In genomic region chr18:48166336-48166875, GRCh38 we compare ENCODE assay signal across 29 cellular contexts.
DNase-seq lines count a peak whose midpoint lies in the region; ATAC-seq and TF ChIP-seq lines count a peak whose summit lies in the region.
"Had no signal": no experiment of that assay in that cellular context is flagged by ENCODE, and none has a peak within 500 bp of the region (broad histone marks: within the 10 kb centered on the region; RNA-seq: fewer than 3 reads in every experiment).

No MANE protein-coding gene starts in this region.

- no peaks in the 10 kb centered on the region for H3F3A ChIP-seq in SK-N-SH (replicated peaks; ENCODE audit: insufficient read depth)

- H4K20me1 ChIP-seq in SK-N-SH (ENCODE audit: insufficient read depth) = no peaks in the 10 kb centered on the region

- H3K9me3 Mint-ChIP-seq in MCF 10A (ENCODE audit: unreplicated experiment) = no peaks in the 10 kb centered on the region
- H3K9me3 Mint-ChIP-seq: activated CD8-positive, alpha-beta T cell treated with anti-CD3 and anti-CD28 coated beads for 36 hours; activated naive CD4-positive, alpha-beta T cell treated with anti-CD3 and anti-CD28 coated beads, Interleukin-2, amount 10 ng/mL, durations not matched to agents 7 days and 5 days; brain; CD14-positive monocyte; mesothelial cell of epicardium; nephron had no signal

- no peak overlapping the region for H3K27ac Mint-ChIP-seq in MCF 10A (ENCODE audit: low read depth, unreplicated experiment)
- H3K27ac Mint-ChIP-seq: activated CD8-positive, alpha-beta T cell treated with anti-CD3 and anti-CD28 coated beads for 36 hours had no signal

- no peak overlapping the region for H3K4me2 ChIP-seq in SK-N-SH
- H3K4me2 ChIP-seq: smooth muscle cell had no signal

- H3K27me3 ChIP-seq in breast epithelium (no peaks in the 10 kb centered on the region), duodenal mucosa (ENCODE audit: control insufficient read depth in 1 of 2, insufficient read depth in 2 of 2, low read length in 2 of 2) (no peaks in the 10 kb centered on the region), muscle layer of colon (ENCODE audit: control insufficient read depth in 1 of 2, insufficient read depth in 2 of 2, low read length in 2 of 2) (no peaks in the 10 kb centered on the region), upper lobe of left lung (no peaks in the 10 kb centered on the region), SK-N-SH (ENCODE audit: insufficient read depth) (peaks cover 10% of the 10 kb centered on the region)

- no peak overlapping the region for H3K4me3 ChIP-seq in breast epithelium
- H3K4me3 ChIP-seq in duodenal mucosa (ENCODE audit: low read depth in 1 of 2, low read length in 2 of 2) = no peak overlapping the region
- no peak overlapping the region for H3K4me3 ChIP-seq in muscle layer of colon (ENCODE audit: low read depth in 1 of 2, low read length in 2 of 2)
- H3K4me3 ChIP-seq in upper lobe of left lung = no peak overlapping the region
- no peak overlapping the region for H3K4me3 ChIP-seq in SK-N-SH (ENCODE audit: low read depth in 2 of 2, low read length in 1 of 2)
- H3K4me3 ChIP-seq: left lung, smooth muscle cell, thoracic aorta had no signal

- peaks cover 3 to 15% of the 10 kb centered on the region in 2 donors for H3K4me1 ChIP-seq in breast epithelium
- peaks cover 55 to 59% of the 10 kb centered on the region in 2 donors for H3K4me1 ChIP-seq in duodenal mucosa (ENCODE audit: control insufficient read depth in 1 of 2, insufficient read depth in 2 of 2, low read length in 2 of 2)
- peaks cover 7% of the 10 kb centered on the region for H3K4me1 ChIP-seq in muscle layer of colon (ENCODE audit: insufficient read depth, low read length)
- peaks cover 34 to 45% (median 36%) of the 10 kb centered on the region in 4 donors for H3K4me1 ChIP-seq in upper lobe of left lung
- peaks cover 0 to 66% of the 10 kb centered on the region in 2 experiments; a peak in 2 of 4 replicates for H3K4me1 ChIP-seq in SK-N-SH (ENCODE audit: control insufficient read depth in 1 of 2, insufficient read depth in 2 of 2, low read depth in 1 of 2, low read length in 1 of 2)
- H3K4me1 ChIP-seq: Caco-2 had no signal

- no peak for TF ChIP-seq CTCF in breast epithelium (IDR thresholded peaks at IDR 0.05)
- TF ChIP-seq CTCF in MCF 10A (IDR thresholded peaks at IDR 0.05; ENCODE audit: unreplicated experiment) = no peak
- no peak for TF ChIP-seq CTCF in upper lobe of left lung (IDR thresholded peaks at IDR 0.05)
- TF ChIP-seq CTCF in SK-N-SH (IDR thresholded peaks at IDR 0.05) = no peak

- H3K27ac ChIP-seq in breast epithelium (peak overlapping the region; percentile 25 to 53), duodenal mucosa (ENCODE audit: low read depth, low read length) (peak overlapping the region; percentile 64), muscle layer of colon (ENCODE audit: low read depth, low read length) (peak overlapping the region; percentile 33), upper lobe of left lung (peak overlapping the region; percentile 30 to 75 (median 56)), SK-N-SH (ENCODE audit: low read depth in 2 of 2, low read length in 1 of 2) (no peak overlapping the region; a peak in 1 of 4 replicates)
- H3K27ac ChIP-seq: 22Rv1, thoracic aorta had no signal

- H3K4me1 Mint-ChIP-seq in MCF 10A (ENCODE audit: insufficient read depth, unreplicated experiment) = no peaks in the 10 kb centered on the region

- TF ChIP-seq EP300 in upper lobe of left lung (IDR thresholded peaks at IDR 0.05) = no peak
- TF ChIP-seq EP300 in SK-N-SH (IDR thresholded peaks at IDR 0.05; ENCODE audit: borderline replicate concordance in 1 of 2, low read depth in 1 of 2, low read length in 1 of 2) = no peak

- H3K9me3 ChIP-seq in breast epithelium = no peaks in the 10 kb centered on the region
- no peaks in the 10 kb centered on the region for H3K9me3 ChIP-seq in duodenal mucosa (ENCODE audit: control insufficient read depth in 1 of 2, low read length in 2 of 2)
- H3K9me3 ChIP-seq in muscle layer of colon (ENCODE audit: low read length) = no peaks in the 10 kb centered on the region
- no peaks in the 10 kb centered on the region for H3K9me3 ChIP-seq in upper lobe of left lung
- H3K9me3 ChIP-seq in SK-N-SH = no peaks in the 10 kb centered on the region
- H3K9me3 ChIP-seq: Caco-2, left lung, thoracic aorta had no signal

- ATAC-seq in upper lobe of left lung (ENCODE audit: low FRiP score in 2 of 2) = no peak
- ATAC-seq: activated CD8-positive, alpha-beta T cell treated with anti-CD3 and anti-CD28 coated beads for 36 hours; Panc1; stimulated activated naive CD8-positive, alpha-beta T cell treated with anti-CD3 and anti-CD28 coated beads, Interleukin-15, Interleukin-2, amounts not matched to agents 100 U/mL and 50 U/mL, for 24 hours had no signal

- no peak overlapping the region for H3K4me3 Mint-ChIP-seq in MCF 10A (ENCODE audit: unreplicated experiment)
- H3K4me3 Mint-ChIP-seq: activated CD8-positive, alpha-beta T cell treated with anti-CD3 and anti-CD28 coated beads for 36 hours; activated naive CD4-positive, alpha-beta T cell treated with anti-CD3 and anti-CD28 coated beads, Interleukin-2, amount 10 ng/mL, durations not matched to agents 7 days and 5 days; mesothelial cell of epicardium had no signal

- intact Hi-C loops in breast epithelium (cut with DNase I; ENCODE audit: low total_unique reads) (no loop called here), MCF 10A (cut with micrococcal nuclease) (no loop called here)

- TF ChIP-seq RAD21 in SK-N-SH (IDR thresholded peaks at IDR 0.05; ENCODE audit: low read length) = no peak

- POLR2A ChIA-PET in MCF 10A (lab: Yijun Ruan, JAX) = no interaction called here
- POLR2A ChIA-PET in SK-N-SH (lab: Yijun Ruan, JAX) = interaction anchor here (0.6 kb wide), 1 partner anchor 463 kb away, joined by 3 read pairs; no protein-coding TSS in a partner anchor

- H3K9ac ChIP-seq in duodenal mucosa (ENCODE audit: low read depth in 1 of 2, low read length in 2 of 2) = peak overlapping the region; percentile 12 to 46
- H3K9ac ChIP-seq in muscle layer of colon (ENCODE audit: low read length) = no peak overlapping the region
- H3K9ac ChIP-seq in SK-N-SH = no peak overlapping the region

- no peak overlapping the region for H2AFZ ChIP-seq in SK-N-SH (ENCODE audit: low read depth)

- DNase-seq in breast epithelium (ENCODE audit: low spot score in 2 of 2) (no peak), MCF 10A (ENCODE audit: unreplicated experiment) (no peak), upper lobe of left lung (no peak), globus pallidus (ENCODE audit: low spot score) (no peak), SK-N-SH (no peak), RKO (ENCODE audit: low spot score) (no peak)
- DNase-seq: activated CD8-positive, alpha-beta memory T cell treated with anti-CD3 and anti-CD28 coated beads, Interleukin-2, amount 50 U/mL, for 48 hours; amniotic stem cell; Caco-2; DMS53; NCI-H1436; NCI-H2107; NCI-H748 treated with DMSO at 0.1 percent for 48 hours; stimulated activated CD4-positive, alpha-beta T cell treated with anti-CD3 and anti-CD28 coated beads, Interleukin-2, amount 100 ng/mL, for 24 hours; stimulated activated naive CD8-positive, alpha-beta T cell treated with anti-CD3 and anti-CD28 coated beads, Interleukin-15, Interleukin-2, amounts not matched to agents 100 U/mL and 50 U/mL, for 24 hours; T-helper 9 cell had no signal

- no peak for TF ChIP-seq POLR2A in breast epithelium (IDR thresholded peaks at IDR 0.05)
- TF ChIP-seq POLR2A in upper lobe of left lung (IDR thresholded peaks at IDR 0.05) = no peak

- H3K9me2 ChIP-seq in SK-N-SH = no peaks in the 10 kb centered on the region

- CTCF ChIA-PET in MCF 10A (lab: Yijun Ruan, JAX) = interaction anchor here (0.5 to 0.7 kb wide), 2 partner anchors 130 to 286 kb away, joined by 3 to 5 read pairs; no protein-coding TSS in a partner anchor
- CTCF ChIA-PET in SK-N-SH (lab: Yijun Ruan, JAX) = interaction anchor here (0.6 to 2.2 kb wide), 7 partner anchors 11 to 298 kb away, joined by 3 to 8 read pairs (median 3); no protein-coding TSS in a partner anchor

- no peaks in the 10 kb centered on the region for H3K79me2 ChIP-seq in SK-N-SH (ENCODE audit: insufficient read depth)

- H3K36me3 Mint-ChIP-seq in MCF 10A (ENCODE audit: insufficient read depth, unreplicated experiment) = no peaks in the 10 kb centered on the region
- H3K36me3 Mint-ChIP-seq: activated naive CD4-positive, alpha-beta T cell treated with anti-CD3 and anti-CD28 coated beads, Interleukin-2, amount 10 ng/mL, durations not matched to agents 7 days and 5 days; brain; CD14-positive monocyte; mesothelial cell of epicardium had no signal

- WGBS in upper lobe of left lung, 2 donors = 87 to 92% methylated on average over 8 of the region's 8 CpGs
- 60% methylated on average over 8 of the region's 8 CpGs for WGBS in SK-N-SH (ENCODE audit: low lambda C conversion rate)

- H3K27me3 Mint-ChIP-seq in MCF 10A (ENCODE audit: insufficient read depth, unreplicated experiment) = peaks cover 20% of the 10 kb centered on the region

- BruUV-seq in MCF 10A (replicated peaks; lab: Mats Ljungman, UMichigan) = no TSS peak

- H3K36me3 ChIP-seq in breast epithelium = no peaks in the 10 kb centered on the region
- no peaks in the 10 kb centered on the region for H3K36me3 ChIP-seq in duodenal mucosa (ENCODE audit: control insufficient read depth in 1 of 2, insufficient read depth in 2 of 2, low read length in 2 of 2)
- no peaks in the 10 kb centered on the region for H3K36me3 ChIP-seq in muscle layer of colon (ENCODE audit: insufficient read depth, low read length)
- no peaks in the 10 kb centered on the region for H3K36me3 ChIP-seq in upper lobe of left lung
- no peaks in the 10 kb centered on the region for H3K36me3 ChIP-seq in SK-N-SH (replicated peaks in 1 of 2; ENCODE audit: control insufficient read depth in 1 of 2, insufficient read depth in 2 of 2, low read length in 1 of 2)
- H3K36me3 ChIP-seq: left lung, thoracic aorta had no signal

TF ChIP-seq in SK-N-SH, 30 proteins besides CTCF, POLR2A, EP300 and RAD21 (continues in another document):
- no peak for TF ChIP-seq MEF2A (IDR thresholded peaks at IDR 0.05; ENCODE audit: borderline replicate concordance, low read depth)
- no peak for TF ChIP-seq NRF1 (IDR thresholded peaks at IDR 0.05; ENCODE audit: low read depth, low read length)
- TF ChIP-seq RFX5 (IDR thresholded peaks at IDR 0.05; ENCODE audit: low read length) = no peak
- no peak for TF ChIP-seq YY1 (IDR thresholded peaks at IDR 0.05; ENCODE audit: low read depth)
- TF ChIP-seq IRF3 (IDR thresholded peaks at IDR 0.05; ENCODE audit: low read depth, low read length) = no peak

Comparison
In these comparisons a context has a peak if more than half of its experiments do, and no peak if none do; other contexts are left out.
1. H3K27ac ChIP-seq: peak in breast epithelium (2 of 2), duodenal mucosa (single experiment), muscle layer of colon (single experiment) and upper lobe of left lung (4 of 4); none in SK-N-SH (0 of 2).
2. H3K9ac ChIP-seq: peak in duodenal mucosa (2 of 2); none in muscle layer of colon (single experiment) and SK-N-SH (single experiment).